8 cellular contexts compared by ENCODE assay signal in genomic region chr10:102660891-102661613, GRCh38. TPM values are rescaled to one million over a fixed set of nuclear protein-coding genes. Genes with fewer than 3 reads are reported as not detected.
DNase-seq lines count a peak whose midpoint lies in the region; ATAC-seq and TF ChIP-seq lines count a peak whose summit lies in the region.

No MANE protein-coding gene starts in this region.

- no peaks in the 10 kb centered on the region for H4K20me1 ChIP-seq in OCI-LY3 (ENCODE audit: insufficient read depth, low read length)

- no peaks in the 10 kb centered on the region for H3K9me3 ChIP-seq in OCI-LY3 (ENCODE audit: insufficient read depth, low read length)

- peak overlapping the region; percentile 68 for H3K4me2 ChIP-seq in OCI-LY3 (ENCODE audit: low read length)

- H3K79me2 ChIP-seq in OCI-LY3 (ENCODE audit: low read length): no peaks in the 10 kb centered on the region

- peak overlapping the region; percentile 12; the same call in 1 of the 2 replicates for H3K9ac ChIP-seq in OCI-LY3 (ENCODE audit: low read length)

- H3K4me1 ChIP-seq in OCI-LY3 (ENCODE audit: low read length): peaks cover 16% of the 10 kb centered on the region

- TF ChIP-seq CTCF in OCI-LY3 (IDR thresholded peaks at IDR 0.05; ENCODE audit: low read depth, low read length): no peak

- no peak overlapping the region for H3K27ac ChIP-seq in OCI-LY3 (ENCODE audit: low read length)

- no peaks in the 10 kb centered on the region for H3K36me3 ChIP-seq in OCI-LY3 (replicated peaks; ENCODE audit: low read depth, low read length)

- H3K4me3 ChIP-seq in OCI-LY3 (ENCODE audit: low read length): peak overlapping the region; percentile 20

- H2AFZ ChIP-seq in OCI-LY3 (ENCODE audit: low read depth, low read length): no peak overlapping the region

- peak; percentile 28 for DNase-seq in NCI-H1092 treated with DMSO at 0.1 percent for 48 hours (lab: John Stamatoyannopoulos, UW)
- no peak for DNase-seq in NCI-H1092 (lab: John Stamatoyannopoulos, UW)
- peak; percentile 76 for DNase-seq in activated naive CD4-positive, alpha-beta T cell treated with Interleukin-2 at 50 U/mL for 16 hours
- DNase-seq in iris pigment epithelial cell (ENCODE audit: low read depth): peak; percentile 64
- DNase-seq in stimulated activated CD4-positive, alpha-beta T cell treated with anti-CD3 and anti-CD28 coated beads, TNF-alpha, amount 100 ng/mL, for 1 hour (ENCODE audit: low read depth in 3 of 3, low spot score in 1 of 3): peak in 2 of 3 donors; percentile 15 to 40
- DNase-seq in H4 (ENCODE audit: low spot score): no peak

- H3K27me3 ChIP-seq in OCI-LY3 (ENCODE audit: low read depth, low read length): no peaks in the 10 kb centered on the region

- ATAC-seq in HG02884 (IDR thresholded peaks at IDR 0.05; ENCODE audit: unreplicated experiment): peak; percentile 85

RNA-seq across cellular contexts. Expression of gene TRIM8, which starts 16.8 kb away (rescaled TPM):
- 15.8 and 18.5 TPM in 2 replicates for total RNA-seq in H4 (2014; rRNA removed; shearing (Covaris generic))

RNA-seq across cellular contexts. Expression of gene ARL3, which starts 53.1 kb away (rescaled TPM):
- 6.1 and 10.4 TPM in 2 replicates for total RNA-seq in H4 (2014; rRNA removed; shearing (Covaris generic))

RNA-seq across cellular contexts. Expression of gene SFXN2, which starts 53.4 kb away (rescaled TPM):
- 2.5 and 3.3 TPM in 2 replicates for total RNA-seq in H4 (2014; rRNA removed; shearing (Covaris generic))

Comparison
In these comparisons a context has a peak if more than half of its experiments do, and no peak if none do; other contexts are left out.
1. DNase-seq: peak in NCI-H1092 treated with DMSO at 0.1 percent for 48 hours (single experiment), activated naive CD4-positive, alpha-beta T cell treated with Interleukin-2 at 50 U/mL for 16 hours (single experiment), iris pigment epithelial cell (single experiment) and stimulated activated CD4-positive, alpha-beta T cell treated with anti-CD3 and anti-CD28 coated beads, TNF-alpha, amount 100 ng/mL, for 1 hour (2 of 3); none in NCI-H1092 (single experiment) and H4 (single experiment).